In the genomic region with DNA sequence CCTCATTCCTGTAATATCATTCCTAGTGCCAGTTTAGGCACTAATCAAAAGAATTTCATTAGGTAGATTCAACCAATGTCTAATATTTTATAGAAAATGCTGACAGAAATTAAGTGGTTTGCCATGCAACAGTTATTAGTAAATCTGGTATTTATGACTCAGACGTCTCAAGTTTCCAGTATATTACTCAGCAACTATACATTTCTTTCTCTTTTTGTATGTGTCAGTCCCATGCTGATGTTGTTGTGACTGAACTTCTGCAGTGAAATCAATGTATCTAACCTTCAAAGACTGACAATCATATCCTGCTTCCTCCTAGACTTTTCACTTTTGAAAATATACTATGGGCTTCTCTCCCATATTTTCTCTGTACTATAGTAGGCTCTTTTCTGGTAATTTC, we compare ENCODE assay signal across 1 cellular context.
TF ChIP-seq lines count a peak whose summit lies in the region.

No MANE protein-coding gene starts in this region.

TF ChIP-seq in HEK293T, 16 proteins besides CTCF, POLR2A, EP300 and RAD21 (continued from another document):
- no peak for TF ChIP-seq ZNF384 (IDR thresholded peaks at IDR 0.05)
- TF ChIP-seq TARDBP (IDR thresholded peaks at IDR 0.05): no peak
- TF ChIP-seq BHLHE40 (IDR thresholded peaks at IDR 0.05; ENCODE audit: borderline replicate concordance): no peak
- TF ChIP-seq SP1 (IDR thresholded peaks at IDR 0.05): no peak
- no peak for TF ChIP-seq CTBP1 (IDR thresholded peaks at IDR 0.05; ENCODE audit: borderline replicate concordance)
- no peak for TF ChIP-seq LEF1 (IDR thresholded peaks at IDR 0.05; ENCODE audit: borderline replicate concordance)
- no peak for TF ChIP-seq HDGF (IDR thresholded peaks at IDR 0.05; ENCODE audit: borderline replicate concordance)
